ENCODE assay signal across 11 cellular contexts in the genomic region with DNA sequence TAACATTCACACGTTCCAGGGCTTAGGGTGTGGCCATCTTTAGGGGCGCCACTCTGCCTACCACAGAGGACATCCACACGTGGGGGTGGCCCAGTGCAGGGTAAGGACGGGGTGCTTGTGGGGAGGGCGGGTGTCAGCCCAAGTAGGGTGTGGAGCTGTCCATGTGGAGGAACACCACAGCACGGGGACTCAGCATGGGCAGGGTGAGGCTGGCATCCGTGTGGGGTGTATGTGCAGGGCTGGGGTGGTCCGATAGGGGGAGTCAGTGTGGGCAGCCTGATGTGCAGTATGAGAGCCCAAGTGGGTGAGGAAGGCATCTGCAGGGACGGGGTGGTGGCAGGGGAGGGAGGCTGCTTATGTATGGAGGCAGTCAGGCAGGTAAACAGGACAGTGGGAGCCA. TPM values are rescaled to one million over a fixed set of nuclear protein-coding genes. Genes with fewer than 3 reads are reported as not detected.
A peak's percentile ranks its signal among the peaks of the same experiment; 100 is the strongest.
DNase-seq lines count a peak whose midpoint lies in the region; ATAC-seq and TF ChIP-seq lines count a peak whose summit lies in the region.
"Had no signal": no experiment of that assay in that cellular context is flagged by ENCODE, and none has a peak within 500 bp of the region (broad histone marks: within the 10 kb centered on the region; RNA-seq: fewer than 3 reads in every experiment).

No MANE protein-coding gene starts in this region.

- no peak for TF ChIP-seq POLR2A in spleen (IDR thresholded peaks at IDR 0.05)

- peaks cover 0 to 39% (median 21%) of the 10 kb centered on the region in 6 donors for H3K4me1 ChIP-seq in spleen

- H3K27ac Mint-ChIP-seq in activated CD8-positive, alpha-beta T cell treated with anti-CD3 and anti-CD28 coated beads, Interleukin-2, amount 10 ng/mL, durations not matched to agents 7 days and 5 days: peak overlapping the region; percentile 57
- peak overlapping the region; percentile 41 to 65 for H3K27ac Mint-ChIP-seq in stimulated activated naive CD8-positive, alpha-beta T cell treated with anti-CD3 and anti-CD28 coated beads, Interleukin-15, amount 100 ng/mL, for 72 hours

- no peaks in the 10 kb centered on the region for H3K27me3 ChIP-seq in spleen (replicated peaks in 1 of 7)

- POLR2A ChIA-PET in activated CD8-positive, alpha-beta T cell treated with anti-CD3 and anti-CD28 coated beads, Interleukin-2, amount 10 ng/mL, durations not matched to agents 7 days and 5 days (lab: Charles Lee): no interaction called here

- CTCF ChIA-PET in activated CD8-positive, alpha-beta T cell treated with anti-CD3 and anti-CD28 coated beads, Interleukin-2, amount 10 ng/mL, durations not matched to agents 7 days and 5 days (lab: Charles Lee): no interaction called here

- H3K4me3 Mint-ChIP-seq in activated T-cell treated with anti-CD3 and anti-CD28 coated beads, Interleukin-2, amount 50 U/mL, for 4 hours: no peak overlapping the region
- H3K4me3 Mint-ChIP-seq in activated CD8-positive, alpha-beta T cell treated with anti-CD3 and anti-CD28 coated beads, Interleukin-2, amount 10 ng/mL, durations not matched to agents 7 days and 5 days: no peak overlapping the region
- no peak overlapping the region for H3K4me3 Mint-ChIP-seq in stimulated activated naive CD8-positive, alpha-beta T cell treated with anti-CD3 and anti-CD28 coated beads, Interleukin-15, amount 100 ng/mL, for 72 hours

- H3K4me1 Mint-ChIP-seq in activated T-cell treated with anti-CD3 and anti-CD28 coated beads, Interleukin-2, amount 50 U/mL, for 4 hours (ENCODE audit: low read depth): peaks cover 17% of the 10 kb centered on the region
- peaks cover 8% of the 10 kb centered on the region for H3K4me1 Mint-ChIP-seq in activated CD8-positive, alpha-beta T cell treated with anti-CD3 and anti-CD28 coated beads, Interleukin-2, amount 10 ng/mL, durations not matched to agents 7 days and 5 days (ENCODE audit: low read depth)
- peaks cover 16% of the 10 kb centered on the region for H3K4me1 Mint-ChIP-seq in stimulated activated naive CD8-positive, alpha-beta T cell treated with anti-CD3 and anti-CD28 coated beads, Interleukin-15, amount 100 ng/mL, for 72 hours

- peak overlapping the region in 4 of 8 donors; percentile 44 to 76 (median 64) for H3K27ac ChIP-seq in spleen

- no peaks in the 10 kb centered on the region for H3K9me3 ChIP-seq in spleen

- DNase-seq in activated T-cell treated with anti-CD3 and anti-CD28 coated beads, Interleukin-2, amount 50 U/mL, for 4 hours: no peak
- DNase-seq in activated T-cell treated with anti-CD3 and anti-CD28 coated beads for 4 hours (no peak), left ventricle myocardium superior (no peak), spleen (no peak)
- DNase-seq in activated CD8-positive, alpha-beta T cell treated with anti-CD3 and anti-CD28 coated beads, Interleukin-2, amount 10 ng/mL, durations not matched to agents 7 days and 5 days: no peak
- DNase-seq in stimulated activated naive CD8-positive, alpha-beta T cell treated with anti-CD3 and anti-CD28 coated beads, Interleukin-15, amount 100 ng/mL, for 72 hours: no peak
- DNase-seq in stimulated activated naive CD4-positive, alpha-beta T cell treated with Interleukin-2 at 50 U/mL for 16 hours (lab: John Stamatoyannopoulos, UW): no peak
- DNase-seq: COR-L47, glutamatergic neuron, NCI-H526 had no signal

- ATAC-seq in activated T-cell treated with anti-CD3 and anti-CD28 coated beads, Interleukin-2, amount 50 U/mL, for 4 hours: peak; percentile 11 to 12
- no peak for ATAC-seq in activated CD8-positive, alpha-beta T cell treated with anti-CD3 and anti-CD28 coated beads, Interleukin-2, amount 10 ng/mL, durations not matched to agents 7 days and 5 days
- peak; percentile 8 for ATAC-seq in left ventricle myocardium superior
- ATAC-seq in stimulated activated naive CD8-positive, alpha-beta T cell treated with anti-CD3 and anti-CD28 coated beads, Interleukin-15, amount 100 ng/mL, for 72 hours: peak; percentile 56
- no peak for ATAC-seq in GM18511 (IDR thresholded peaks at IDR 0.05; ENCODE audit: unreplicated experiment)

- TF ChIP-seq CTCF in spleen (IDR thresholded peaks at IDR 0.05 in 8 of 11, conservative IDR thresholded peaks at IDR 0.05 in 3 of 11): no peak

- no peak overlapping the region for H3K4me3 ChIP-seq in spleen

- intact Hi-C loops in left ventricle myocardium superior (cut with micrococcal nuclease): no loop called here
- intact Hi-C loops in spleen (cut with DNase I; ENCODE audit: low total_unique reads): no loop called here

- 68 to 83% (median 76%) methylated on average over 9 of the region's 9 CpGs for WGBS in spleen, 5 donors

- H3K9me3 Mint-ChIP-seq in activated T-cell treated with anti-CD3 and anti-CD28 coated beads, Interleukin-2, amount 50 U/mL, for 4 hours: no peaks in the 10 kb centered on the region
- H3K9me3 Mint-ChIP-seq in activated CD8-positive, alpha-beta T cell treated with anti-CD3 and anti-CD28 coated beads, Interleukin-2, amount 10 ng/mL, durations not matched to agents 7 days and 5 days (ENCODE audit: insufficient read depth): no peaks in the 10 kb centered on the region
- no peaks in the 10 kb centered on the region for H3K9me3 Mint-ChIP-seq in stimulated activated naive CD8-positive, alpha-beta T cell treated with anti-CD3 and anti-CD28 coated beads, Interleukin-15, amount 100 ng/mL, for 72 hours

- H3K36me3 Mint-ChIP-seq in activated T-cell treated with anti-CD3 and anti-CD28 coated beads, Interleukin-2, amount 50 U/mL, for 4 hours (ENCODE audit: insufficient read depth): peaks cover 31% of the 10 kb centered on the region
- H3K36me3 Mint-ChIP-seq in activated CD8-positive, alpha-beta T cell treated with anti-CD3 and anti-CD28 coated beads, Interleukin-2, amount 10 ng/mL, durations not matched to agents 7 days and 5 days (ENCODE audit: low read depth): peaks cover 48% of the 10 kb centered on the region

- H3K27me3 Mint-ChIP-seq in activated T-cell treated with anti-CD3 and anti-CD28 coated beads, Interleukin-2, amount 50 U/mL, for 4 hours (ENCODE audit: low read depth): no peaks in the 10 kb centered on the region
- no peaks in the 10 kb centered on the region for H3K27me3 Mint-ChIP-seq in activated CD8-positive, alpha-beta T cell treated with anti-CD3 and anti-CD28 coated beads, Interleukin-2, amount 10 ng/mL, durations not matched to agents 7 days and 5 days (ENCODE audit: low read depth)
- no peaks in the 10 kb centered on the region for H3K27me3 Mint-ChIP-seq in stimulated activated naive CD8-positive, alpha-beta T cell treated with anti-CD3 and anti-CD28 coated beads, Interleukin-15, amount 100 ng/mL, for 72 hours

- peaks cover 3 to 97% (median 70%) of the 10 kb centered on the region in 6 donors for H3K36me3 ChIP-seq in spleen

RNA-seq across cellular contexts. Expression of a gene that starts 17.7 kb away (rescaled TPM):
- 100 to 1,000 TPM; 224 to 239 (median 227) TPM for total RNA-seq in activated T-cell treated with anti-CD3 and anti-CD28 coated beads, Interleukin-2, amount 50 U/mL, for 4 hours
- 10 to 100 TPM; 83.5 to 88.9 TPM for total RNA-seq in activated CD8-positive, alpha-beta T cell treated with anti-CD3 and anti-CD28 coated beads, Interleukin-2, amount 10 ng/mL, durations not matched to agents 7 days and 5 days
- total RNA-seq in left ventricle myocardium superior: 122 TPM
- total RNA-seq in spleen: 100 to 1,000 TPM in 1 of 7 donors, 10 to 100 TPM in 6; 70.7 to 103 (median 83.3) TPM
- polyA plus RNA-seq in spleen: 100 to 1,000 TPM in 1 of 3 donors, 10 to 100 TPM in 2; 72.4 to 104 (median 85.9) TPM

RNA-seq across cellular contexts. Expression of a gene that starts 57.7 kb away (rescaled TPM):
- 10 to 100 TPM; 18.8 to 26.0 (median 23.8) TPM for total RNA-seq in activated T-cell treated with anti-CD3 and anti-CD28 coated beads, Interleukin-2, amount 50 U/mL, for 4 hours
- total RNA-seq in activated CD8-positive, alpha-beta T cell treated with anti-CD3 and anti-CD28 coated beads, Interleukin-2, amount 10 ng/mL, durations not matched to agents 7 days and 5 days: 10 to 100 TPM; 22.1 to 23.5 TPM
- total RNA-seq in left ventricle myocardium superior (11.8 TPM), spleen (10 to 100 TPM; 15.2 to 28.9 (median 22.4) TPM)
- polyA plus RNA-seq in spleen: 10 to 100 TPM in 2 of 3 donors, 1 to 10 TPM in 1; 6.3 to 13.2 (median 11.3) TPM

Comparison
In these comparisons a context has a peak if more than half of its experiments do, and no peak if none do; other contexts are left out.
1. ATAC-seq: peak in activated T-cell treated with anti-CD3 and anti-CD28 coated beads, Interleukin-2, amount 50 U/mL, for 4 hours (2 of 2), left ventricle myocardium superior (single experiment) and stimulated activated naive CD8-positive, alpha-beta T cell treated with anti-CD3 and anti-CD28 coated beads, Interleukin-15, amount 100 ng/mL, for 72 hours (single experiment); none in activated CD8-positive, alpha-beta T cell treated with anti-CD3 and anti-CD28 coated beads, Interleukin-2, amount 10 ng/mL, durations not matched to agents 7 days and 5 days (single experiment) and GM18511 (single experiment).